8 cellular contexts compared by ENCODE assay signal in the genomic region with DNA sequence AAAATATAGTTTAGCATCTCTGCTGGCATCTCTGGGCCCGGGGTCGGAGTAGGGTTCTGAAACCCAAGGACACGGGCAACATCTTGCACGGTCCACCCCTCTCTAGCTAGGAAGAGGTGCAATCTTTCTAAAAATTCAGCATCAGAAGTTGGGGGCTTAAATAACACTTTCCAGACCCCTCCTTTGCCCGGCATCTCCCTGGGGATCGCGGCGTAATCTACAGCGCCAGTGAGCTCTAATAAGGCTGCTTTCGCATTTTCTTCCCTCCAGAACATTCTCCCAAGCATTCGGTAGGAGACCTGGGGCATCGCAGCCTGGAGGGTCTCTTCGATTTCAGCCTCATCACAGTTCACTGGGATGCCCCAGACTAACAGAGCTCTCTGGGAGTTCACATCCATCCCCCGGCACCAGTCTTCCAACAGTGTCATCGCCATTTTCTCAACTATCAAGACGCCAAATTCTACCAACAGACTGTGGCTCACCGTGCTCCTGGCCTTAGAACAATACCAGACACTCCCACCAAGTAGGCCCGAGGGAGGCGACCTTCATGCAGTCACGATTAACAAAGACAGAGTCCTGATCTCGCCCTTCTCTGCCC. TPM values are rescaled to one million over a fixed set of nuclear protein-coding genes. Genes with fewer than 3 reads are reported as not detected.
A peak's percentile ranks its signal among the peaks of the same experiment; 100 is the strongest.
DNase-seq lines count a peak whose midpoint lies in the region; ATAC-seq lines count a peak whose summit lies in the region.

No MANE protein-coding gene starts in this region.

- peak overlapping the region; percentile 88 for H3K9ac ChIP-seq in SK-N-MC (ENCODE audit: insufficient read length)

- no peaks in the 10 kb centered on the region for H3K27me3 Mint-ChIP-seq in T-helper 1 cell treated with Interleukin-12 subunit alpha and Interleukin-12 subunit beta and Interleukin-4 antibody, amounts not matched to agents 30 μg/mL and 1 μg/mL, for 36 hours (ENCODE audit: low read depth)

- DNase-seq in T-helper 1 cell (no peak), SK-N-MC (ENCODE audit: low read depth, low spot score) (no peak), fibroblast of peridontal ligament (ENCODE audit: extremely low read depth) (peak; percentile 32), putamen (ENCODE audit: low spot score) (peak; percentile 62), dermis blood vessel endothelial cell (no peak), 8988T (no peak)

- peaks cover 19% of the 10 kb centered on the region for H3K36me3 Mint-ChIP-seq in T-helper 1 cell treated with Interleukin-12 subunit alpha and Interleukin-12 subunit beta and Interleukin-4 antibody, amounts not matched to agents 30 μg/mL and 1 μg/mL, for 36 hours (ENCODE audit: low read depth)

- peak overlapping the region; percentile 70 for H3K27ac ChIP-seq in SK-N-MC

- H3K9me3 ChIP-seq in SK-N-MC (ENCODE audit: low read depth, low read length) = no peaks in the 10 kb centered on the region

- H3K9me3 Mint-ChIP-seq in T-helper 1 cell treated with Interleukin-12 subunit alpha and Interleukin-12 subunit beta and Interleukin-4 antibody, amounts not matched to agents 30 μg/mL and 1 μg/mL, for 36 hours = no peaks in the 10 kb centered on the region

- peak overlapping the region; percentile 100 for H3K4me3 ChIP-seq in SK-N-MC

- peak overlapping the region; percentile 96 for H3K27ac Mint-ChIP-seq in T-helper 1 cell treated with Interleukin-12 subunit alpha and Interleukin-12 subunit beta and Interleukin-4 antibody, amounts not matched to agents 30 μg/mL and 1 μg/mL, for 36 hours

- peak overlapping the region; percentile 94 for H3K4me3 Mint-ChIP-seq in T-helper 1 cell treated with Interleukin-12 subunit alpha and Interleukin-12 subunit beta and Interleukin-4 antibody, amounts not matched to agents 30 μg/mL and 1 μg/mL, for 36 hours

- ATAC-seq in HG03025 (IDR thresholded peaks at IDR 0.05; ENCODE audit: low FRiP score, unreplicated experiment) = no peak

- H3K4me1 Mint-ChIP-seq in T-helper 1 cell treated with Interleukin-12 subunit alpha and Interleukin-12 subunit beta and Interleukin-4 antibody, amounts not matched to agents 30 μg/mL and 1 μg/mL, for 36 hours (ENCODE audit: low read depth) = peaks cover 24% of the 10 kb centered on the region

- H3K36me3 ChIP-seq in SK-N-MC (ENCODE audit: insufficient read depth, low read length) = peaks cover 13% of the 10 kb centered on the region

RNA-seq across cellular contexts. Expression of gene PNMA1, which starts 0.9 kb away (rescaled TPM):
- total RNA-seq in dermis blood vessel endothelial cell = 15.7 and 38.0 TPM in 2 replicates

Comparison
In these comparisons a context has a peak if more than half of its experiments do, and no peak if none do; other contexts are left out.
1. DNase-seq: peak in fibroblast of peridontal ligament (single experiment) and putamen (single experiment); none in T-helper 1 cell (0 of 5), SK-N-MC (single experiment), dermis blood vessel endothelial cell (single experiment) and 8988T (single experiment).